ENCODE assay signal across 34 cellular contexts in genomic region chr4:4618846-4619245, GRCh38.
DNase-seq lines count a peak whose midpoint lies in the region; ATAC-seq, FAIRE-seq and TF ChIP-seq lines count a peak whose summit lies in the region.
"Had no signal": no experiment of that assay in that cellular context is flagged by ENCODE, and none has a peak within 500 bp of the region (broad histone marks: within the 10 kb centered on the region; RNA-seq: fewer than 3 reads in every experiment).

No MANE protein-coding gene starts in this region.

- H3K36me3 ChIP-seq in MG63 = no peaks in the 10 kb centered on the region
- H3K36me3 ChIP-seq: heart right ventricle, SJCRH30, uterus had no signal

- no peak for FAIRE-seq in H54 (lab: Jason Lieb, UNC)
- FAIRE-seq: D721Med, GM12878 had no signal

- DNase-seq in MG63 (peak; percentile 64), NCI-H69 (lab: John Stamatoyannopoulos, UW) (peak; percentile 74), choroid plexus epithelial cell (ENCODE audit: low read depth) (peak; percentile 73), H54 (ENCODE audit: insufficient read length, low spot score) (no peak), retina (no peak), islet precursor cell (no peak)
- DNase-seq: activated CD4-positive, alpha-beta T cell treated with anti-CD3 and anti-CD28 coated beads for 4 hours; activated CD8-positive, alpha-beta T cell treated with anti-CD3 and anti-CD28 coated beads, Interleukin-2, amount 10 ng/mL, durations not matched to agents 7 days and 5 days; activated naive CD4-positive, alpha-beta T cell treated with anti-CD3 and anti-CD28 coated beads, Interleukin-2, amount 50 U/mL, for 16 hours; AML-193; CD4-positive, alpha-beta T cell; effector memory CD8-positive, alpha-beta T cell; erythroblast; foreskin melanocyte; H7; heart right ventricle; NCI-H1436 treated with DMSO at 0.1 percent for 48 hours; NCI-H774; right cardiac atrium; SJCRH30; stimulated activated CD4-positive, alpha-beta T cell treated with anti-CD3 and anti-CD28 coated beads, Interleukin-2, amount 100 ng/mL, for 24 hours; stimulated activated naive CD8-positive, alpha-beta T cell treated with anti-CD3 and anti-CD28 coated beads, Interleukin-15, Interleukin-2, amounts not matched to agents 100 U/mL and 50 U/mL, for 24 hours; T1000; testis; uterus had no signal

- no peak for TF ChIP-seq POLR2A in H54 (IDR thresholded peaks at IDR 0.05; ENCODE audit: low read depth, low read length)

- H3K27me3 ChIP-seq in MG63 = no peaks in the 10 kb centered on the region
- H3K27me3 ChIP-seq: heart right ventricle, SJCRH30, testis, uterus had no signal

- H3K4me3 ChIP-seq in MG63 (no peak overlapping the region), choroid plexus epithelial cell (ENCODE audit: low read depth, low read length) (no peak overlapping the region)
- H3K4me3 ChIP-seq: GM12878, heart right ventricle, SJCRH30, smooth muscle cell, testis, uterus had no signal

- no peaks in the 10 kb centered on the region for H3K9me3 ChIP-seq in MG63
- H3K9me3 ChIP-seq: SJCRH30, testis, uterus had no signal

- peak overlapping the region; percentile 39; the same call in 1 of the 2 replicates for H3K27ac ChIP-seq in C4-2B
- H3K27ac ChIP-seq: heart right ventricle, KMS-11, parathyroid adenoma, SJCRH30, testis, uterus, VCaP had no signal

- no peak for ATAC-seq in GM18909 (IDR thresholded peaks at IDR 0.05; ENCODE audit: poor library complexity, unreplicated experiment)
- ATAC-seq: activated CD8-positive, alpha-beta T cell treated with anti-CD3 and anti-CD28 coated beads, Interleukin-2, amount 10 ng/mL, durations not matched to agents 7 days and 5 days; activated T-helper 17 cell treated with anti-CD3 and anti-CD28 coated beads, Interleukin-2, amount 50 U/mL, for 72 hours; effector memory CD8-positive, alpha-beta T cell; GM12878; heart right ventricle; right cardiac atrium; stimulated activated naive CD8-positive, alpha-beta T cell treated with anti-CD3 and anti-CD28 coated beads, Interleukin-15, Interleukin-2, amounts not matched to agents 100 U/mL and 50 U/mL, for 24 hours had no signal

- TF ChIP-seq CTCF in C4-2B (conservative IDR thresholded peaks at IDR 0.05) = no peak
- no peak for TF ChIP-seq CTCF in choroid plexus epithelial cell (conservative IDR thresholded peaks at IDR 0.05; ENCODE audit: low read depth, low read length)

Comparison
In these comparisons a context has a peak if more than half of its experiments do, and no peak if none do; other contexts are left out.
1. DNase-seq: peak in MG63 (single experiment), NCI-H69 (single experiment) and choroid plexus epithelial cell (single experiment); none in H54 (single experiment), retina (single experiment) and islet precursor cell (single experiment).